In genomic region chr11:18383388-18384156, GRCh38 we compare ENCODE assay signal across 8 cellular contexts. TPM values are rescaled to one million over a fixed set of nuclear protein-coding genes. Genes with fewer than 3 reads are reported as not detected.
DNase-seq lines count a peak whose midpoint lies in the region; ATAC-seq and TF ChIP-seq lines count a peak whose summit lies in the region.

No MANE protein-coding gene starts in this region.

- H3K36me3 Mint-ChIP-seq in CD4-positive, alpha-beta T cell (ENCODE audit: low read depth), result no peaks in the 10 kb centered on the region
- H3K36me3 Mint-ChIP-seq in activated naive CD4-positive, alpha-beta T cell treated with anti-CD3 and anti-CD28 coated beads, Interleukin-2, amount 50 U/mL, for 24 hours, result no peaks in the 10 kb centered on the region

- peak; percentile 26 to 80 (median 52) for DNase-seq in CD4-positive, alpha-beta T cell
- DNase-seq in GM19240 (ENCODE audit: insufficient read length, low spot score), result peak; percentile 61
- peak; percentile 83 to 84 for DNase-seq in SJCRH30
- peak; percentile 26 to 86 (median 66) for DNase-seq in head of caudate nucleus
- peak; percentile 49 for DNase-seq in prostate gland (ENCODE audit: low spot score)
- peak; percentile 97 to 98 for DNase-seq in vagina (ENCODE audit: extremely low spot score in 2 of 2)

- no peaks in the 10 kb centered on the region for H3K9me3 Mint-ChIP-seq in CD4-positive, alpha-beta T cell
- no peaks in the 10 kb centered on the region for H3K9me3 Mint-ChIP-seq in activated naive CD4-positive, alpha-beta T cell treated with anti-CD3 and anti-CD28 coated beads, Interleukin-2, amount 50 U/mL, for 24 hours

- peak overlapping the region; percentile 7 for H3K4me3 ChIP-seq in SJCRH30
- no peak overlapping the region for H3K4me3 ChIP-seq in prostate gland
- peak overlapping the region; percentile 1 to 4 for H3K4me3 ChIP-seq in vagina

- peak; percentile 74 for ATAC-seq in CD4-positive, alpha-beta T cell (ENCODE audit: poor library complexity)
- peak; percentile 86 for ATAC-seq in HG03354 (IDR thresholded peaks at IDR 0.05; ENCODE audit: poor library complexity, severe bottlenecking, unreplicated experiment)

- POLR2A ChIA-PET in CD4-positive, alpha-beta T cell (lab: Charles Lee), result interaction anchor here (1.1 to 6.1 kb wide), 9 partner anchors 11 to 370 kb away, joined by 3 to 140 read pairs (median 4); partner anchors contain the start of genes GTF2H1, HPS5, LDHA and SERGEF

- no peaks in the 10 kb centered on the region for H3K27me3 Mint-ChIP-seq in CD4-positive, alpha-beta T cell
- H3K27me3 Mint-ChIP-seq in activated naive CD4-positive, alpha-beta T cell treated with anti-CD3 and anti-CD28 coated beads, Interleukin-2, amount 50 U/mL, for 24 hours, result no peaks in the 10 kb centered on the region

- no peak for TF ChIP-seq POLR2A in prostate gland (IDR thresholded peaks at IDR 0.05)
- TF ChIP-seq POLR2A in vagina (IDR thresholded peaks at IDR 0.05), result no peak

- no peak for TF ChIP-seq CTCF in CD4-positive, alpha-beta T cell (IDR thresholded peaks at IDR 0.05)
- TF ChIP-seq CTCF in prostate gland (IDR thresholded peaks at IDR 0.05) (no peak), vagina (IDR thresholded peaks at IDR 0.05) (no peak)

- H3K27ac Mint-ChIP-seq in CD4-positive, alpha-beta T cell, result peak overlapping the region; percentile 96
- peak overlapping the region; percentile 97 for H3K27ac Mint-ChIP-seq in activated naive CD4-positive, alpha-beta T cell treated with anti-CD3 and anti-CD28 coated beads, Interleukin-2, amount 50 U/mL, for 24 hours

- CTCF ChIA-PET in CD4-positive, alpha-beta T cell (lab: Charles Lee), result interaction anchor here (0.6 to 2.7 kb wide), 6 partner anchors 9 to 140 kb away, joined by 3 to 13 read pairs (median 3); partner anchors contain the start of genes GTF2H1, HPS5 and LDHA

- no peaks in the 10 kb centered on the region for H3K27me3 ChIP-seq in CD4-positive, alpha-beta T cell (ENCODE audit: control insufficient read depth, insufficient read depth, low read length)
- H3K27me3 ChIP-seq in SJCRH30, result no peaks in the 10 kb centered on the region
- H3K27me3 ChIP-seq in prostate gland (replicated peaks; ENCODE audit: insufficient read depth), result no peaks in the 10 kb centered on the region
- no peaks in the 10 kb centered on the region for H3K27me3 ChIP-seq in vagina

- H3K27ac ChIP-seq in CD4-positive, alpha-beta T cell (ENCODE audit: low read depth, low read length), result peak overlapping the region; percentile 86
- H3K27ac ChIP-seq in SJCRH30, result peak overlapping the region; percentile 91
- H3K27ac ChIP-seq in prostate gland, result peak overlapping the region; percentile 83 to 91
- peak overlapping the region; percentile 96 for H3K27ac ChIP-seq in vagina

- no peaks in the 10 kb centered on the region for H3K9me3 ChIP-seq in CD4-positive, alpha-beta T cell (ENCODE audit: control insufficient read depth, low read length)
- no peaks in the 10 kb centered on the region for H3K9me3 ChIP-seq in SJCRH30 (replicated peaks)
- no peaks in the 10 kb centered on the region for H3K9me3 ChIP-seq in prostate gland
- no peaks in the 10 kb centered on the region for H3K9me3 ChIP-seq in vagina

- H3K4me3 Mint-ChIP-seq in CD4-positive, alpha-beta T cell, result peak overlapping the region; percentile 73
- peak overlapping the region; percentile 82 for H3K4me3 Mint-ChIP-seq in activated naive CD4-positive, alpha-beta T cell treated with anti-CD3 and anti-CD28 coated beads, Interleukin-2, amount 50 U/mL, for 24 hours

- H3K4me1 ChIP-seq in SJCRH30 (peaks cover 21% of the 10 kb centered on the region), prostate gland (replicated peaks) (peaks cover 7% of the 10 kb centered on the region), vagina (peaks cover 33% of the 10 kb centered on the region)

- peaks cover 44% of the 10 kb centered on the region for H3K4me1 Mint-ChIP-seq in CD4-positive, alpha-beta T cell (ENCODE audit: low read depth)
- H3K4me1 Mint-ChIP-seq in activated naive CD4-positive, alpha-beta T cell treated with anti-CD3 and anti-CD28 coated beads, Interleukin-2, amount 50 U/mL, for 24 hours, result peaks cover 45% of the 10 kb centered on the region

- H3K36me3 ChIP-seq in SJCRH30 (no peaks in the 10 kb centered on the region), prostate gland (no peaks in the 10 kb centered on the region), vagina (no peaks in the 10 kb centered on the region)

- WGBS in prostate gland, result 24% methylated on average over 9 of the region's 9 CpGs

- intact Hi-C loops in CD4-positive, alpha-beta T cell (cut with DNase I, micrococcal nuclease), result loop anchor here (1.0 to 10.0 kb wide), 2 partner anchors 11 to 321 kb away; partner anchors contain the start of gene LDHA (in 1 of the 2)
- intact Hi-C loops in head of caudate nucleus (cut with DNase I), result no loop called here
- intact Hi-C loops in prostate gland (cut with DNase I), result no loop called here
- intact Hi-C loops in vagina (cut with DNase I), result no loop called here

RNA-seq across cellular contexts. Expression of gene LDHA, which starts 10.8 kb away (rescaled TPM):
- total RNA-seq in CD4-positive, alpha-beta T cell, result 100 to 1,000 TPM; 317 to 324 TPM
- total RNA-seq in SJCRH30 (2014; rRNA removed; shearing (Covaris generic)), result 1,245 and 1,269 TPM in 2 replicates
- total RNA-seq in prostate gland, result 100 to 1,000 TPM; 182 to 192 TPM
- 461 TPM for total RNA-seq in vagina

RNA-seq across cellular contexts. Expression of gene LDHC, which starts 28.5 kb away (rescaled TPM):
- total RNA-seq in CD4-positive, alpha-beta T cell, result not detected
- total RNA-seq in SJCRH30 (2014; rRNA removed; shearing (Covaris generic)), result not detected in 2 replicates
- 10 to 100 TPM in 1 of 2 donors, not detected in 1; 34.5 TPM for total RNA-seq in prostate gland
- total RNA-seq in vagina, result not detected

Comparison
In these comparisons a context has a peak if more than half of its experiments do, and no peak if none do; other contexts are left out.
1. H3K4me3 ChIP-seq: peak in SJCRH30 (single experiment) and vagina (2 of 2); none in prostate gland (0 of 2).
2. intact Hi-C loops: an anchor here in CD4-positive, alpha-beta T cell (1.0 to 10.0 kb wide); none called in head of caudate nucleus, prostate gland and vagina.
3. Peak in every context shown above with its lines, with median percentiles within 50 percentile points of each other: DNase-seq and H3K27ac ChIP-seq.